Comparison of ENCODE assay signal across 9 cellular contexts in the genomic region with DNA sequence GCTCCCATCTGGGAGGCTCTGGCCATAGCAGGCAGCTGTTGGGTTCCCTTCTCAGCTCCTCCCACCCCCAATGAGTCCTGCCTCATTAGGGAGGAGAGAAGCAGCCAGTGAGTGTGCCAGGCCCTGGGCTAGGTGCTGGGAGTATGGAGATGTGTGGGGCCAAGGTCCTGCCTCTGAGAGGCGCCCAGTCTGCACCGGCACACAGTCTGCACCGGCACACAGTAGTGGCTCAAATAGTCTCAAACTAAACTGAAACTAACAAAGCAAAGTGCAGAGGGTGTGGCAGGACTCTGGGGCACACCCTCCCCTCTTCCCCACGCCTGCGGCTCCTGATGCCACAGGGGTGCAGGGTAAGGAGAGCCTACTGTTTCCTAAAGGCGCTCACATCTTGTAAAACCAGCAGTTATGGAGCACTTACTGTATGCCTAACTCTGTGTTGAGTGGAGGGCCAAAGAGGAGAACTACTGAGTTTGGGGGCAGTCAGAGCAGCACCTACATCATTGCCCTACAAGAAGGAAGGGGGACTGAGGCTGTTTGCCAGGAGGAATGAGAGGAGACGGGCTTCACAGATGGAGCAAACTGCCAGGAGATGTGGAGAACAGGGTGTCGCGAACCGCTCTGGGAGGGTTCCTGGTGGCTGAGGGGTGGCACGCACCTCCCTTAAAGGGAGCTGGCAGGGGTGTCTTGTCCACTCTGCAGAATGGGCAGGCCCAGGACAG. TPM values are rescaled to one million over a fixed set of nuclear protein-coding genes. Genes with fewer than 3 reads are reported as not detected.
DNase-seq lines count a peak whose midpoint lies in the region; ATAC-seq and TF ChIP-seq lines count a peak whose summit lies in the region.
"Had no signal": no experiment of that assay in that cellular context is flagged by ENCODE, and none has a peak within 500 bp of the region (broad histone marks: within the 10 kb centered on the region; RNA-seq: fewer than 3 reads in every experiment).

No MANE protein-coding gene starts in this region.

- H3K9me3 Mint-ChIP-seq in HFFc6, result no peaks in the 10 kb centered on the region

- TF ChIP-seq POLR2A in spleen (IDR thresholded peaks at IDR 0.05), result no peak

- H3K9me3 ChIP-seq in T-helper 17 cell (ENCODE audit: control insufficient read depth, low read length, poor library complexity, severe bottlenecking) (no peaks in the 10 kb centered on the region), spleen (no peaks in the 10 kb centered on the region)
- H3K9me3 ChIP-seq: ascending aorta had no signal

- H3K4me3 Mint-ChIP-seq in HFFc6 (peak overlapping the region; percentile 61), T-helper 17 cell (peak overlapping the region; percentile 99)

- H3K36me3 Mint-ChIP-seq in HFFc6 (ENCODE audit: low read depth) (peaks cover 2% of the 10 kb centered on the region; the same call in 1 of the 2 replicates), T-helper 17 cell (ENCODE audit: low read depth) (peaks cover 7% of the 10 kb centered on the region)

- peak overlapping the region; percentile 83 to 96 (median 90) for H3K27ac ChIP-seq in spleen
- H3K27ac ChIP-seq: ascending aorta had no signal

- H3K4me3 ChIP-seq in fibroblast of pulmonary artery (replicated peaks; ENCODE audit: low read depth, low read length), result peak overlapping the region; percentile 75
- H3K4me3 ChIP-seq in spleen, result peak overlapping the region; percentile 56 to 92 (median 69)

- peaks cover 0 to 27% (median 20%) of the 10 kb centered on the region in 6 donors for H3K36me3 ChIP-seq in spleen
- H3K36me3 ChIP-seq: ascending aorta had no signal

- intact Hi-C loops in spleen (cut with DNase I; ENCODE audit: low total_unique reads), result no loop called here

- WGBS in spleen, 5 donors, result 34 to 47% (median 37%) methylated on average over 10 to 11 of the region's 11 CpGs

- no peak for DNase-seq in HFFc6
- DNase-seq in T-helper 17 cell, result no peak
- DNase-seq in fibroblast of pulmonary artery (ENCODE audit: low read depth), result no peak
- DNase-seq in spleen, result peak; percentile 81
- DNase-seq in HK-2 (ENCODE audit: unreplicated experiment), result no peak
- no peak for DNase-seq in HuH-7.5 (ENCODE audit: low spot score)
- DNase-seq in OCI-M2 (lab: John Stamatoyannopoulos, UW; ENCODE audit: unreplicated experiment), result no peak

- ATAC-seq in T-helper 17 cell (peak; percentile 30), HG02973 (IDR thresholded peaks at IDR 0.05; ENCODE audit: unreplicated experiment) (no peak)

- TF ChIP-seq CTCF in HFFc6 (IDR thresholded peaks at IDR 0.05), result no peak
- TF ChIP-seq CTCF in fibroblast of pulmonary artery (IDR thresholded peaks at IDR 0.05; ENCODE audit: low read length, missing control alignments), result no peak
- TF ChIP-seq CTCF in spleen (IDR thresholded peaks at IDR 0.05 in 8 of 11, conservative IDR thresholded peaks at IDR 0.05 in 3 of 11), result no peak

- peaks cover 51% of the 10 kb centered on the region for H3K4me1 Mint-ChIP-seq in HFFc6 (ENCODE audit: low read depth)
- peaks cover 54% of the 10 kb centered on the region for H3K4me1 Mint-ChIP-seq in T-helper 17 cell

- H3K27me3 ChIP-seq in spleen (replicated peaks in 1 of 7), result peaks cover 0 to 8% (median 0%) of the 10 kb centered on the region in 7 donors
- H3K27me3 ChIP-seq: ascending aorta had no signal

- H3K27ac Mint-ChIP-seq in HFFc6, result peak overlapping the region; percentile 48
- peak overlapping the region; percentile 90 for H3K27ac Mint-ChIP-seq in T-helper 17 cell

- peaks cover 4% of the 10 kb centered on the region for H3K27me3 Mint-ChIP-seq in HFFc6 (ENCODE audit: insufficient read depth)
- no peaks in the 10 kb centered on the region for H3K27me3 Mint-ChIP-seq in T-helper 17 cell

- H3K4me1 ChIP-seq in spleen, result peaks cover 65 to 100% (median 98%) of the 10 kb centered on the region in 6 donors

RNA-seq across cellular contexts. Expression of gene SH3BP1, which starts 1.0 kb away (rescaled TPM):
- 10 to 100 TPM; 15.9 to 26.3 (median 23.0) TPM for total RNA-seq in HFFc6 (2021; fragmentation: NEBNext Ultra II Directional; extraction: Animal tissue kit (Norgen Biotek cat#: 25700))
- total RNA-seq in T-helper 17 cell (10 to 100 TPM; 79.7 to 97.5 TPM), spleen (10 to 100 TPM; 38.0 to 78.9 (median 61.2) TPM)
- polyA plus RNA-seq in spleen, result 10 to 100 TPM; 17.7 to 51.7 (median 35.2) TPM

RNA-seq across cellular contexts. Expression of gene PDXP, which starts 20.0 kb away (rescaled TPM):
- total RNA-seq in HFFc6 (2021; fragmentation: NEBNext Ultra II Directional; extraction: Animal tissue kit (Norgen Biotek cat#: 25700)), result 10 to 100 TPM; 15.3 to 24.5 (median 18.4) TPM
- total RNA-seq in T-helper 17 cell (1 to 10 TPM; 2.6 to 3.0 TPM), spleen (10 to 100 TPM in 5 of 7 donors, 1 to 10 TPM in 2; 9.3 to 17.8 (median 11.2) TPM)
- 10 to 100 TPM; 14.7 to 26.6 (median 15.4) TPM for polyA plus RNA-seq in spleen

RNA-seq across cellular contexts. Expression of gene GGA1, which starts 29.9 kb away (rescaled TPM):
- 10 to 100 TPM; 37.5 to 45.4 (median 41.5) TPM for total RNA-seq in HFFc6 (2021; fragmentation: NEBNext Ultra II Directional; extraction: Animal tissue kit (Norgen Biotek cat#: 25700))
- total RNA-seq in T-helper 17 cell, result 10 to 100 TPM; 70.5 to 86.8 TPM
- total RNA-seq in spleen, result 100 to 1,000 TPM in 1 of 7 donors, 10 to 100 TPM in 6; 67.6 to 115 (median 82.6) TPM
- 100 to 1,000 TPM in 2 of 3 donors, 10 to 100 TPM in 1; 43.4 to 134 (median 121) TPM for polyA plus RNA-seq in spleen

RNA-seq across cellular contexts. Expression of gene LGALS1, which starts 36.9 kb away (rescaled TPM):
- total RNA-seq in HFFc6 (2021; fragmentation: NEBNext Ultra II Directional; extraction: Animal tissue kit (Norgen Biotek cat#: 25700)), result 1,000 to 10,000 TPM; 5,326 to 7,192 (median 6,673) TPM
- 100 to 1,000 TPM; 152 to 154 TPM for total RNA-seq in T-helper 17 cell
- total RNA-seq in spleen, result 100 to 1,000 TPM; 158 to 544 (median 389) TPM
- 100 to 1,000 TPM; 371 to 519 (median 445) TPM for polyA plus RNA-seq in spleen

RNA-seq across cellular contexts. Expression of gene NOL12, which starts 47.6 kb away (rescaled TPM):
- 10 to 100 TPM; 17.7 to 29.6 (median 26.9) TPM for total RNA-seq in HFFc6 (2021; fragmentation: NEBNext Ultra II Directional; extraction: Animal tissue kit (Norgen Biotek cat#: 25700))
- total RNA-seq in T-helper 17 cell, result 10 to 100 TPM; 26.2 to 34.8 TPM
- 10 to 100 TPM; 24.0 to 55.3 (median 30.2) TPM for total RNA-seq in spleen
- 10 to 100 TPM; 28.5 to 33.9 (median 31.1) TPM for polyA plus RNA-seq in spleen
